ENCODE assay signal across 20 cellular contexts in genomic region chr12:91276529-91276928, GRCh38.
DNase-seq lines count a peak whose midpoint lies in the region; ATAC-seq, FAIRE-seq and TF ChIP-seq lines count a peak whose summit lies in the region.
"Had no signal": no experiment of that assay in that cellular context is flagged by ENCODE, and none has a peak within 500 bp of the region (broad histone marks: within the 10 kb centered on the region; RNA-seq: fewer than 3 reads in every experiment).

No MANE protein-coding gene starts in this region.

- H3K56ac ChIP-seq in IMR-90 (ENCODE audit: extremely low read depth, insufficient read depth, low read length), result no peak overlapping the region

- TF ChIP-seq POLR2A in IMR-90 (IDR thresholded peaks at IDR 0.05; ENCODE audit: low read depth, low read length), result no peak
- no peak for TF ChIP-seq POLR2A in uterus (IDR thresholded peaks at IDR 0.05)

- no peak overlapping the region for H3K9ac ChIP-seq in IMR-90 (ENCODE audit: low read depth, low read length)
- H3K9ac ChIP-seq: BLaER1 treated with 17β-estradiol and CSF1 and Interleukin-3, amounts not matched to agents 10 nM and 100 nM had no signal

- POLR2A ChIA-PET in IMR-90 (lab: Charles Lee; ENCODE audit: unreplicated experiment), result no interaction called here

- no peak overlapping the region for H3K4ac ChIP-seq in IMR-90 (ENCODE audit: low read depth, low read length)

- no peak overlapping the region for H2AFZ ChIP-seq in IMR-90 (replicated peaks; ENCODE audit: low read length, poor library complexity)
- H2AFZ ChIP-seq: GM23338 had no signal

- H3K27ac ChIP-seq in IMR-90 (ENCODE audit: insufficient read depth, low read length) (peak overlapping the region; percentile 75; the same call in 1 of the 2 replicates), uterus (peak overlapping the region; percentile 80 to 86)
- H3K27ac ChIP-seq: BLaER1 treated with 17β-estradiol and CSF1 and Interleukin-3, amounts not matched to agents 10 nM and 100 nM; SJCRH30 had no signal

- no peak for DNase-seq in D721Med (ENCODE audit: insufficient read length, low spot score)
- DNase-seq in IMR-90, result peak; percentile 41
- peak; percentile 26 for DNase-seq in fibroblast of gingiva (ENCODE audit: low read depth)
- no peak for DNase-seq in uterus
- DNase-seq in omental fat pad (ENCODE audit: low spot score), result no peak
- DNase-seq in NCI-H1092 treated with DMSO at 0.1 percent for 48 hours (lab: John Stamatoyannopoulos, UW), result no peak
- no peak for DNase-seq in anterior cingulate cortex (lab: John Stamatoyannopoulos, UW)
- DNase-seq: CD8-positive, alpha-beta memory T cell; DND-41; GF-D8; KBM-7; MV-4-11; NCI-H1436; NCI-H2081; NCI-H526; OCI-M1; SJCRH30 had no signal

- in situ Hi-C loops in IMR-90 (cut with MboI; ENCODE audit: low sequenced_read_pairs), result no loop called here

- no peak overlapping the region for H3K4me2 ChIP-seq in IMR-90 (ENCODE audit: low read depth, low read length)
- H3K4me2 ChIP-seq: BLaER1 treated with 17β-estradiol and CSF1 and Interleukin-3, amounts not matched to agents 10 nM and 100 nM; GM23338 had no signal

- no peak overlapping the region for H3K23ac ChIP-seq in IMR-90 (ENCODE audit: low read depth, low read length)

- no peaks in the 10 kb centered on the region for H3K9me1 ChIP-seq in IMR-90 (ENCODE audit: insufficient read depth, low read length)

- H2AK9ac ChIP-seq in IMR-90 (replicated peaks; ENCODE audit: low read depth, low read length, poor library complexity), result no peak overlapping the region

- peak overlapping the region; percentile 87 for H3K18ac ChIP-seq in IMR-90 (ENCODE audit: low read depth, low read length)

- ATAC-seq in IMR-90 (ENCODE audit: low read depth), result no peak
- no peak for ATAC-seq in omental fat pad (ENCODE audit: low FRiP score)
- ATAC-seq: GM23338, HCT116 had no signal

- H3K36me3 ChIP-seq in IMR-90 (ENCODE audit: control insufficient read depth, insufficient read depth, low read length), result no peaks in the 10 kb centered on the region
- H3K36me3 ChIP-seq in uterus, result no peaks in the 10 kb centered on the region
- H3K36me3 ChIP-seq: BLaER1 treated with 17β-estradiol and CSF1 and Interleukin-3, amounts not matched to agents 10 nM and 100 nM; SJCRH30 had no signal

- CTCF ChIA-PET in IMR-90 (lab: Yijun Ruan, JAX), result interaction anchor here (0.7 to 1.3 kb wide), 2 partner anchors 55 to 1583 kb away, joined by 3 read pairs; no protein-coding TSS in a partner anchor

- no peak for TF ChIP-seq RAD21 in IMR-90 (IDR thresholded peaks at IDR 0.05; ENCODE audit: low read length)

- no TSS peak for BruUV-seq in IMR-90 (replicated peaks; lab: Mats Ljungman, UMichigan)

- no peak overlapping the region for H2BK20ac ChIP-seq in IMR-90 (ENCODE audit: low read depth, low read length)

- no peaks in the 10 kb centered on the region for H3K27me3 ChIP-seq in IMR-90 (ENCODE audit: control insufficient read depth, insufficient read depth, low read length)
- H3K27me3 ChIP-seq in uterus, result no peaks in the 10 kb centered on the region
- H3K27me3 ChIP-seq: BLaER1 treated with 17β-estradiol and CSF1 and Interleukin-3, amounts not matched to agents 10 nM and 100 nM; SJCRH30 had no signal

- no peaks in the 10 kb centered on the region for H3K79me1 ChIP-seq in IMR-90 (ENCODE audit: low read depth in 1 of 2, low read length in 2 of 2)

- no peak overlapping the region for H3K14ac ChIP-seq in IMR-90 (replicated peaks; ENCODE audit: low read depth, low read length)

- H3K9me3 ChIP-seq in IMR-90 (ENCODE audit: control insufficient read depth, insufficient read depth, low read length) (no peaks in the 10 kb centered on the region), uterus (no peaks in the 10 kb centered on the region)
- H3K9me3 ChIP-seq: BLaER1 treated with 17β-estradiol and CSF1 and Interleukin-3, amounts not matched to agents 10 nM and 100 nM; SJCRH30 had no signal

- peak overlapping the region; percentile 30; the same call in 1 of the 2 replicates for H4K5ac ChIP-seq in IMR-90 (ENCODE audit: low read depth, low read length)

- peak; percentile 46 for FAIRE-seq in D721Med (lab: Jason Lieb, UNC)

- no peaks in the 10 kb centered on the region for H4K20me1 ChIP-seq in IMR-90 (ENCODE audit: insufficient read depth, low read length)
- H4K20me1 ChIP-seq: BLaER1 treated with 17β-estradiol and CSF1 and Interleukin-3, amounts not matched to agents 10 nM and 100 nM had no signal

- H4K8ac ChIP-seq in IMR-90 (ENCODE audit: low read depth in 2 of 2, low read length in 2 of 2), result no peak overlapping the region

- TF ChIP-seq CTCF in D721Med (IDR thresholded peaks at IDR 0.05; ENCODE audit: insufficient read depth, missing control alignments) (no peak), IMR-90 (conservative IDR thresholded peaks at IDR 0.05; ENCODE audit: low read depth, low read length) (no peak), uterus (IDR thresholded peaks at IDR 0.05) (no peak), omental fat pad (IDR thresholded peaks at IDR 0.05) (no peak)

- H2BK120ac ChIP-seq in IMR-90 (ENCODE audit: low read depth, low read length), result peak overlapping the region; percentile 7

- no peak overlapping the region for H2AK5ac ChIP-seq in IMR-90 (ENCODE audit: low read depth, low read length)

- H2BK15ac ChIP-seq in IMR-90 (ENCODE audit: low read depth, low read length), result no peak overlapping the region

- intact Hi-C loops in IMR-90 (cut with micrococcal nuclease), result loop anchor here (5.0 kb wide), 1 partner anchor 41 kb away; no protein-coding TSS in a partner anchor
- intact Hi-C loops in uterus (cut with DNase I; ENCODE audit: low total_unique reads), result no loop called here

- H3K4me3 ChIP-seq in IMR-90 (ENCODE audit: insufficient read depth, low read depth, low read length) (no peak overlapping the region), uterus (no peak overlapping the region)
- H3K4me3 ChIP-seq: BLaER1 treated with 17β-estradiol and CSF1 and Interleukin-3, amounts not matched to agents 10 nM and 100 nM; GM23338; SJCRH30 had no signal

- H3K4me1 ChIP-seq in IMR-90 (ENCODE audit: control insufficient read depth, insufficient read depth, low read length) (peaks cover 12% of the 10 kb centered on the region), uterus (peaks cover 0 to 9% of the 10 kb centered on the region in 2 donors)
- H3K4me1 ChIP-seq: BLaER1 treated with 17β-estradiol and CSF1 and Interleukin-3, amounts not matched to agents 10 nM and 100 nM had no signal

- H2BK5ac ChIP-seq in IMR-90 (ENCODE audit: low read depth, low read length, poor library complexity, severe bottlenecking), result peak overlapping the region; percentile 5

- WGBS in IMR-90 (ENCODE audit: extremely low coverage in 2 of 2, insufficient read length in 1 of 2), 2 experiments, result no CpG with 5 or more reads among the region's 2 CpGs

- no peak overlapping the region for H4K91ac ChIP-seq in IMR-90 (ENCODE audit: insufficient read depth, low read depth, low read length)

- dilution Hi-C loops in IMR-90 (cut with HindIII; ENCODE audit: low sequenced_read_pairs, unreplicated experiment), result no loop called here

TF ChIP-seq in IMR-90, 13 proteins besides CTCF, POLR2A, EP300 and RAD21:
- TF ChIP-seq RFX5 (IDR thresholded peaks at IDR 0.05; ENCODE audit: low read depth, low read length), result no peak
- TF ChIP-seq CEBPB (IDR thresholded peaks at IDR 0.05; ENCODE audit: low read depth, low read length), result no peak
- TF ChIP-seq FOS (IDR thresholded peaks at IDR 0.05; ENCODE audit: low read depth, low read length), result no peak
- TF ChIP-seq MAZ (IDR thresholded peaks at IDR 0.05; ENCODE audit: borderline replicate concordance, low read depth, low read length), result no peak
- TF ChIP-seq BHLHE40 (IDR thresholded peaks at IDR 0.05; ENCODE audit: low read depth, low read length), result no peak
- TF ChIP-seq MAFK (IDR thresholded peaks at IDR 0.05; ENCODE audit: low read depth, low read length), result no peak
- no peak for TF ChIP-seq SMC3 (IDR thresholded peaks at IDR 0.05; ENCODE audit: low read depth, low read length)
- no peak for TF ChIP-seq CHD1 (IDR thresholded peaks at IDR 0.05; ENCODE audit: low read depth, low read length)
- TF ChIP-seq ELK1 (IDR thresholded peaks at IDR 0.05; ENCODE audit: borderline replicate concordance, low read depth, low read length), result no peak
- no peak for TF ChIP-seq USF2 (IDR thresholded peaks at IDR 0.05; ENCODE audit: low read depth, low read length)
- no peak for TF ChIP-seq MXI1 (IDR thresholded peaks at IDR 0.05; ENCODE audit: borderline replicate concordance, low read depth, low read length)
- no peak for TF ChIP-seq RCOR1 (IDR thresholded peaks at IDR 0.05; ENCODE audit: insufficient replicate concordance, low read length)
- TF ChIP-seq NFE2L2 (IDR thresholded peaks at IDR 0.05; ENCODE audit: low read depth, low read length), result no peak

Comparison
In these comparisons a context has a peak if more than half of its experiments do, and no peak if none do; other contexts are left out.
1. DNase-seq: peak in IMR-90 (single experiment) and fibroblast of gingiva (single experiment); none in D721Med (single experiment), uterus (0 of 2), omental fat pad (single experiment), NCI-H1092 treated with DMSO at 0.1 percent for 48 hours (single experiment) and anterior cingulate cortex (0 of 58).